ENCODE assay signal across 3 cellular contexts in the genomic region with DNA sequence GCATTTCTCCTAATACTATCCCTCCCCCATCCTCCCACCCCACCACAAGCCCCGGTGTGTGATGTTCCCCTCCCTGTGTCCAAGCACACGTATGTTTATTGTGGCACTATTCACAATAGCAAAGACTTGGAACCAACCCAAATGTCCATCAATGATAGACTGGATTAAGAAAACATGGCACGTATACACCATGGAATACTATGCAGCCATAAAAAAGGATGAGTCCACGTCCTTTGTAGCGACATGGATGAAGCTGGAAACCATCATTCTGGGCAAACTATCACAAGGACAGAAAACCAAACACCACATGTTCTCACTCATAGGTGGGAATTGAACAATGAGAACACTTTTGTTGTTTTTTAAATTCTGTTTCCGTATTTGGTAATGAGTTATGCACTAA.
DNase-seq lines count a peak whose midpoint lies in the region; ATAC-seq, FAIRE-seq and TF ChIP-seq lines count a peak whose summit lies in the region.
"Not testable (repeated sequence)": the region's sequence is repeated elsewhere in the genome, so short reads cannot be mapped to it uniquely, and the experiment has no call there.

No MANE protein-coding gene starts in this region.

- 3% methylated on average over 6 of the region's 6 CpGs for WGBS in K562 (ENCODE audit: insufficient coverage, low coverage, missing lambda C conversion rate)
- 93 to 96% methylated on average over 3 to 6 of the region's 6 CpGs for WGBS in endodermal cell (ENCODE audit: insufficient coverage in 1 of 2, insufficient read length in 1 of 2), 2 experiments

- peaks cover 14% of the 10 kb centered on the region for H3K9me3 Mint-ChIP-seq in endodermal cell

- H3K27ac ChIP-seq in HEK293 (ENCODE audit: extremely low read depth, low read depth, low read length); K562 (ENCODE audit: extremely low read depth, low read depth, low read length); endodermal cell (ENCODE audit: low read depth, low read length): not testable (repeated sequence)

- not testable (repeated sequence) for H3K36me3 Mint-ChIP-seq in endodermal cell (ENCODE audit: low read depth)

- H3K4me1 Mint-ChIP-seq in endodermal cell: not testable (repeated sequence)

- not testable (repeated sequence) for FAIRE-seq in K562 (lab: Jason Lieb, UNC)

- not testable (repeated sequence) for BruUV-seq in K562 (replicated peaks; lab: Mats Ljungman, UMichigan)

- TF ChIP-seq RAD21 in K562 (CRISPR knock-in tag; conservative IDR thresholded peaks at IDR 0.05 in 1 of 2, IDR thresholded peaks at IDR 0.05 in 1 of 2): not testable (repeated sequence)

- not testable (repeated sequence) for TF ChIP-seq CTCF in HEK293 (tag by site-specific recombination; IDR thresholded peaks at IDR 0.05); K562 (IDR thresholded peaks at IDR 0.05 in 2 of 3, conservative IDR thresholded peaks at IDR 0.05 in 1 of 3; ENCODE audit: insufficient read depth in 2 of 3, low read depth in 1 of 3, low read length in 3 of 3); endodermal cell (conservative IDR thresholded peaks at IDR 0.05)

- H3K36me3 ChIP-seq in HEK293 (ENCODE audit: control insufficient read depth in 2 of 2, insufficient read depth in 1 of 2, low read length in 2 of 2); K562 (ENCODE audit: control insufficient read depth, insufficient read depth, low read length); endodermal cell (ENCODE audit: control insufficient read depth, insufficient read depth, low read length): not testable (repeated sequence)

- DNase-seq in K562 (ENCODE audit: extremely low read depth in 1 of 4, low spot score in 3 of 4); endodermal cell: not testable (repeated sequence)

- TF ChIP-seq EP300 in K562 (IDR thresholded peaks at IDR 0.05; ENCODE audit: low read length): not testable (repeated sequence)

- CTCF ChIA-PET in HEK293 (lab: Yijun Ruan, JAX); K562 (lab: Yijun Ruan, JAX; ENCODE audit: low intra/inter-chr PET ratio): not testable (repeated sequence)

- not testable (repeated sequence) for H2AFZ ChIP-seq in K562 (ENCODE audit: low read depth, low read length)

- H3K4me3 Mint-ChIP-seq in endodermal cell: not testable (repeated sequence)

- H3K79me2 ChIP-seq in K562 (ENCODE audit: control insufficient read depth, insufficient read depth, low read length): not testable (repeated sequence)

- intact Hi-C loops in K562 (cut with micrococcal nuclease): not testable (repeated sequence)

- H3K27me3 Mint-ChIP-seq in endodermal cell (ENCODE audit: insufficient read depth): not testable (repeated sequence)

- in situ Hi-C loops in K562 (cut with MboI): not testable (repeated sequence)

- not testable (repeated sequence) for H3K27ac Mint-ChIP-seq in endodermal cell

- POLR2A ChIA-PET in HEK293 (lab: Yijun Ruan, JAX); K562 (lab: Yijun Ruan, JAX): not testable (repeated sequence)

- not testable (repeated sequence) for ATAC-seq in K562

- H3K4me1 ChIP-seq in HEK293 (ENCODE audit: control insufficient read depth, insufficient read depth, low read length); K562 (replicated peaks in 1 of 2; ENCODE audit: control insufficient read depth in 2 of 2, insufficient read depth in 2 of 2, low read length in 2 of 2); endodermal cell (ENCODE audit: control insufficient read depth, insufficient read depth, low read length): not testable (repeated sequence)

- not testable (repeated sequence) for H3K4me3 ChIP-seq in HEK293 (ENCODE audit: low read depth, low read length); K562
- peak overlapping the region; percentile 46 for H3K4me3 ChIP-seq in endodermal cell (ENCODE audit: low read length)

- not testable (repeated sequence) for H3K9me1 ChIP-seq in K562 (ENCODE audit: control insufficient read depth, insufficient read depth, low read length)

- not testable (repeated sequence) for TF ChIP-seq POLR2A in K562 (conservative IDR thresholded peaks at IDR 0.05)

- H3K9ac ChIP-seq in K562 (ENCODE audit: insufficient read depth in 1 of 2, low read depth in 2 of 2, low read length in 2 of 2); endodermal cell (ENCODE audit: extremely low read depth, low read length, poor library complexity, severe bottlenecking): not testable (repeated sequence)

- H3K27me3 ChIP-seq in K562 (ENCODE audit: control insufficient read depth in 2 of 2, insufficient read depth in 2 of 2, low read length in 2 of 2); endodermal cell (ENCODE audit: control insufficient read depth, insufficient read depth, low read length, poor library complexity, severe bottlenecking): not testable (repeated sequence)

- H3K4me2 ChIP-seq in K562 (ENCODE audit: insufficient read depth, low read length): not testable (repeated sequence)

- H3K9me3 ChIP-seq in HEK293 (ENCODE audit: control insufficient read depth, insufficient read depth, low read depth, low read length); K562 (replicated peaks; ENCODE audit: control insufficient read depth, insufficient read depth, low read depth, low read length): not testable (repeated sequence)
- H3K9me3 ChIP-seq in endodermal cell (ENCODE audit: control insufficient read depth, low read length): peaks cover 26% of the 10 kb centered on the region

- H4K20me1 ChIP-seq in K562 (replicated peaks; ENCODE audit: control insufficient read depth, insufficient read depth, low read length): not testable (repeated sequence)

TF ChIP-seq in HEK293, 187 proteins besides CTCF, POLR2A, EP300 and RAD21:
- 0 out of 2 replicates have a peak, but pooled peaks have one; percentile 28 for TF ChIP-seq ZNF280D (tag by site-specific recombination; IDR thresholded peaks at IDR 0.05)
- TF ChIP-seq ZNF146 (tag by site-specific recombination; IDR thresholded peaks at IDR 0.05): peak; percentile 54; the same call in 1 of the 2 replicates
TF ChIP-seq in HEK293: peak in this region for 2; not testable (repeated sequence) for 185.

TF ChIP-seq in K562, 482 proteins besides CTCF, POLR2A, EP300 and RAD21:
- TF ChIP-seq RBM25 (IDR thresholded peaks at IDR 0.05; ENCODE audit: low read depth, low read length, severe bottlenecking) (peak; percentile 10), ZNF146 (CRISPR knock-in tag; IDR thresholded peaks at IDR 0.05; ENCODE audit: unreplicated experiment) (peak; percentile 56)
